In the genomic region with DNA sequence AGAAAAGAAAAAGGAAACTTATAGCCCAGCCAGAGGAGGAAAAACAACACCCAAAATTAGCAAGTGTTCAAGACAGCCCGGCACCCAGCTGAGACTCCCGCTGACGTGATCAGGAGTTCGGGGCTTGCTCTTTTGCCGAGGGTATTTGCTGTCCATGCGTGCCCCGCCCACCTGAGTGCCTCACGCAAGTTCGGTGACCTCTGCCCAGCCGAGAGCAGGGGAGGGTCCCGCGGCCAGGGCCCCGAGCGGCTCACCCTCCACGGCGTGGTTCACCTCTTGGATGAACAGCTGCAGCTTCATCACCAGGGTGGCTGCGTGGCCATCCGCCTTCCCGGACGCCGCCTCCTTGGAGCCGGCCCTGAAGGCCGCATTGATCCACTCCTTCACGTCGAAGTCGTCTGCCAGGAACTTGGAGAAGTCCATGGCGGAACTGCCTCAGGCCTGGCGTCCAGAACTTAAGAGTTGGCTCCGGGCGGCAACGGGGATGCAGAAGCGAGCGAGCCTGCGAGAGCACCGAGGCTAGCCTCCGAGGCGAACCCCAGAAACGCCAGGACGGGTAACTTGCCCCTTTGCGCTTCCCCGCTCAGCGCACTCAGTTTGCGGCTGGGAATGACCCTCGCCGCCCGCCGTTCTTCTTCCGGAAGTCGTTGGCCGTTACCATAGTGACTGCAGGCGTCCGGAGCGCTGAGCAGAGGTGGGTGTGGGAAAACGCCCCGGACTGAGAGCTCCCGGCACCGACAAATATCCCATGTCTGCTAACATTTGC, we compare ENCODE assay signal across 1 cellular context.
TF ChIP-seq lines count a peak whose summit lies in the region.

A gene (minus strand): TSS at position 618 of the 766 bp plus-strand sequence. CDS start 195 bp downstream, at position 423.

TF ChIP-seq in GM12878, 131 proteins besides CTCF, POLR2A, EP300 and RAD21 (continued from another document):
- TF ChIP-seq, protein P1, sequence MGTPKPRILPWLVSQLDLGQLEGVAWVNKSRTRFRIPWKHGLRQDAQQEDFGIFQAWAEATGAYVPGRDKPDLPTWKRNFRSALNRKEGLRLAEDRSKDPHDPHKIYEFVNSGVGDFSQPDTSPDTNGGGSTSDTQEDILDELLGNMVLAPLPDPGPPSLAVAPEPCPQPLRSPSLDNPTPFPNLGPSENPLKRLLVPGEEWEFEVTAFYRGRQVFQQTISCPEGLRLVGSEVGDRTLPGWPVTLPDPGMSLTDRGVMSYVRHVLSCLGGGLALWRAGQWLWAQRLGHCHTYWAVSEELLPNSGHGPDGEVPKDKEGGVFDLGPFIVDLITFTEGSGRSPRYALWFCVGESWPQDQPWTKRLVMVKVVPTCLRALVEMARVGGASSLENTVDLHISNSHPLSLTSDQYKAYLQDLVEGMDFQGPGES (IDR thresholded peaks at IDR 0.05), result no peak
